22 cellular contexts compared by ENCODE assay signal in genomic region chr11:130516175-130516867, GRCh38.
"Had no signal": no experiment of that assay in that cellular context is flagged by ENCODE, and none has a peak within 500 bp of the region (broad histone marks: within the 10 kb centered on the region; RNA-seq: fewer than 3 reads in every experiment).

No MANE protein-coding gene starts in this region.

- H3K27me3 ChIP-seq: foreskin keratinocyte, ovary, testis, uterus had no signal

- H3K9me3 ChIP-seq: left ventricle myocardium inferior, ovary, prostate gland, testis, uterus had no signal

- H3K4me1 ChIP-seq: foreskin keratinocyte, prostate gland, testis, uterus had no signal

- H3K27ac ChIP-seq: foreskin keratinocyte, left ventricle myocardium inferior, ovary, prostate gland, testis, uterus, WERI-Rb-1 had no signal

- H3K36me3 ChIP-seq: left ventricle myocardium inferior, ovary, prostate gland, uterus, WERI-Rb-1 had no signal

- H3K4me3 ChIP-seq: left ventricle myocardium inferior, ovary, prostate gland, testis, uterus had no signal

- DNase-seq: activated CD4-positive, alpha-beta T cell treated with anti-CD3 and anti-CD28 coated beads for 1 hour; activated CD8-positive, alpha-beta memory T cell treated with anti-CD3 and anti-CD28 coated beads, Interleukin-2, amount 50 U/mL, for 48 hours; activated naive CD4-positive, alpha-beta T cell treated with Interleukin-2 at 50 U/mL for 16 hours; activated naive CD8-positive, alpha-beta T cell treated with anti-CD3 and anti-CD28 coated beads for 36 hours; activated T-cell treated with anti-CD3 and anti-CD28 coated beads, Interleukin-2, amount 50 U/mL, for 4 hours; central memory CD4-positive, alpha-beta T cell; dermis blood vessel endothelial cell; effector CD8-positive, alpha-beta T cell; foreskin keratinocyte; immature natural killer cell; kidney glomerular epithelial cell; left ventricle myocardium inferior; naive thymus-derived CD8-positive, alpha-beta T cell; ovary; stimulated activated CD4-positive, alpha-beta T cell treated with anti-CD3 and anti-CD28 coated beads, Interleukin-2, amount 100 ng/mL, for 48 hours; stimulated activated CD8-positive, alpha-beta memory T cell treated with anti-CD3 and anti-CD28 coated beads, Interleukin-4, amount 100 ng/mL, for 48 hours; stimulated activated naive B cell treated with anti-CD40 and anti-IgM and Interleukin-4, amounts not matched to agents 10 μg/mL and 1 μg/mL and 100 μg/mL, for 72 hours; testis; trophoblast cell; uterus; WERI-Rb-1 had no signal
